8 cellular contexts compared by ENCODE assay signal in genomic region chr12:96445743-96446655, GRCh38. TPM values are rescaled to one million over a fixed set of nuclear protein-coding genes. Genes with fewer than 3 reads are reported as not detected.
DNase-seq lines count a peak whose midpoint lies in the region; ATAC-seq and TF ChIP-seq lines count a peak whose summit lies in the region.

No MANE protein-coding gene starts in this region.

- H3K27me3 ChIP-seq in muscle layer of duodenum (ENCODE audit: low read depth, low read length) (no peaks in the 10 kb centered on the region), vagina (no peaks in the 10 kb centered on the region)

- H3K27ac ChIP-seq in muscle layer of duodenum (ENCODE audit: low read length) (peak overlapping the region; percentile 46), vagina (peak overlapping the region; percentile 58), substantia nigra (ENCODE audit: low read depth, low read length, poor library complexity, severe bottlenecking) (no peak overlapping the region)

- ATAC-seq in GM18873 (IDR thresholded peaks at IDR 0.05; ENCODE audit: low FRiP score, unreplicated experiment), result peak; percentile 79
- peak; percentile 98 for ATAC-seq in HG03159 (IDR thresholded peaks at IDR 0.05; ENCODE audit: unreplicated experiment)
- peak; percentile 96 for ATAC-seq in central memory CD8-positive, alpha-beta T cell (replicated peaks; ENCODE audit: extremely low read depth, poor library complexity, severe bottlenecking)

- peaks cover 5% of the 10 kb centered on the region for H3K9me3 Mint-ChIP-seq in central memory CD8-positive, alpha-beta T cell

- H3K4me3 Mint-ChIP-seq in central memory CD8-positive, alpha-beta T cell, result peak overlapping the region; percentile 53

- H3K36me3 ChIP-seq in muscle layer of duodenum (ENCODE audit: control insufficient read depth in 1 of 2, insufficient read depth in 2 of 2, low read length in 2 of 2) (no peaks in the 10 kb centered on the region), vagina (no peaks in the 10 kb centered on the region)

- DNase-seq in 8988T (peak; percentile 22), T1000 (lab: John Stamatoyannopoulos, UW) (peak; percentile 68), vagina (ENCODE audit: extremely low spot score in 2 of 2) (no peak), substantia nigra (lab: John Stamatoyannopoulos, UW) (no peak)
- peak; percentile 18 to 73 for DNase-seq in central memory CD8-positive, alpha-beta T cell (ENCODE audit: low spot score in 2 of 2)

- H3K9me3 ChIP-seq in muscle layer of duodenum (ENCODE audit: control insufficient read depth in 1 of 2, low read length in 2 of 2) (no peaks in the 10 kb centered on the region), vagina (no peaks in the 10 kb centered on the region)

- H3K4me1 ChIP-seq in muscle layer of duodenum (ENCODE audit: control insufficient read depth in 1 of 2, insufficient read depth in 2 of 2, low read length in 2 of 2) (no peaks in the 10 kb centered on the region), vagina (no peaks in the 10 kb centered on the region)

- H3K27me3 Mint-ChIP-seq in central memory CD8-positive, alpha-beta T cell, result no peaks in the 10 kb centered on the region

- no peak for TF ChIP-seq POLR2A in vagina (IDR thresholded peaks at IDR 0.05)

- no peak overlapping the region for H3K4me3 ChIP-seq in muscle layer of duodenum (ENCODE audit: low read depth in 1 of 2, low read length in 2 of 2)
- no peak overlapping the region for H3K4me3 ChIP-seq in vagina

- H3K36me3 Mint-ChIP-seq in central memory CD8-positive, alpha-beta T cell (ENCODE audit: insufficient read depth), result peaks cover 6% of the 10 kb centered on the region

- H3K27ac Mint-ChIP-seq in central memory CD8-positive, alpha-beta T cell (ENCODE audit: low read depth), result peak overlapping the region; percentile 97

- intact Hi-C loops in vagina (cut with DNase I), result no loop called here

- TF ChIP-seq CTCF in vagina (IDR thresholded peaks at IDR 0.05), result no peak

- peaks cover 29% of the 10 kb centered on the region for H3K4me1 Mint-ChIP-seq in central memory CD8-positive, alpha-beta T cell

RNA-seq across cellular contexts. Expression of gene CFAP54, which starts 43.4 kb away (rescaled TPM):
- 1.7 TPM for total RNA-seq in vagina

RNA-seq across cellular contexts. Expression of gene CDK17, which starts 45.8 kb away (rescaled TPM):
- total RNA-seq in vagina, result 72.4 TPM

Comparison
In these comparisons a context has a peak if more than half of its experiments do, and no peak if none do; other contexts are left out.
1. DNase-seq: peak in 8988T (single experiment), T1000 (single experiment) and central memory CD8-positive, alpha-beta T cell (2 of 2); none in vagina (0 of 2) and substantia nigra (0 of 49).
2. Peak in every context shown above with its lines, with median percentiles within 50 percentile points of each other: ATAC-seq.